In genomic region chr11:75543808-75544207, GRCh38 we compare ENCODE assay signal across 1 cellular context.
A peak's percentile ranks its signal among the peaks of the same experiment; 100 is the strongest.
TF ChIP-seq lines count a peak whose summit lies in the region.

No MANE protein-coding gene starts in this region.

TF ChIP-seq in GM12878, 131 proteins besides CTCF, POLR2A, EP300 and RAD21:
- TF ChIP-seq SPI1 (IDR thresholded peaks at IDR 0.05; ENCODE audit: borderline replicate concordance, insufficient read depth, low read depth, low read length), result peak; percentile 2; the same call in 1 of the 2 replicates
- TF ChIP-seq POU2F2 (IDR thresholded peaks at IDR 0.05; ENCODE audit: borderline replicate concordance, low read depth, low read length), result no peak
